27 cellular contexts compared by ENCODE assay signal in genomic region chr9:133780404-133780945, GRCh38. TPM values are rescaled to one million over a fixed set of nuclear protein-coding genes. Genes with fewer than 3 reads are reported as not detected.
"Had no signal": no experiment of that assay in that cellular context is flagged by ENCODE, and none has a peak within 500 bp of the region (broad histone marks: within the 10 kb centered on the region; RNA-seq: fewer than 3 reads in every experiment).

No MANE protein-coding gene starts in this region.

- H3K27ac ChIP-seq: esophagus muscularis mucosa, foreskin keratinocyte, heart right ventricle, parathyroid adenoma, psoas muscle, testis, transverse colon, VCaP had no signal

- H3K4me3 ChIP-seq: esophagus muscularis mucosa, heart right ventricle, psoas muscle, testis, transverse colon had no signal

- H3K9me3 Mint-ChIP-seq: activated naive CD8-positive, alpha-beta T cell treated with anti-CD3 and anti-CD28 coated beads, Interleukin-2, amount 10 ng/mL, durations not matched to agents 7 days and 5 days; activated T-cell treated with anti-CD3 and anti-CD28 coated beads, Interleukin-2, amount 50 U/mL, for 24 hours; dendritic cell treated with granulocyte-macrophage colony-stimulating factor and Interleukin-4, amounts not matched to agents 40 ng/mL and 50 ng/mL, for 4 days; T-helper 1 cell treated with Interleukin-12 subunit alpha and Interleukin-12 subunit beta and Interleukin-4 antibody, amounts not matched to agents 30 μg/mL and 1 μg/mL, for 36 hours had no signal

- H3K9ac ChIP-seq: parathyroid adenoma had no signal

- H2AFZ ChIP-seq: parathyroid adenoma had no signal

- H3K36me3 ChIP-seq: transverse colon had no signal

- H3K27ac Mint-ChIP-seq: activated naive CD4-positive, alpha-beta T cell treated with anti-CD3 and anti-CD28 coated beads, Interleukin-2, amount 10 ng/mL, durations not matched to agents 7 days and 5 days; activated naive CD8-positive, alpha-beta T cell treated with anti-CD3 and anti-CD28 coated beads, Interleukin-2, amount 10 ng/mL, durations not matched to agents 7 days and 5 days; activated T-cell treated with anti-CD3 and anti-CD28 coated beads, Interleukin-2, amount 50 U/mL, for 24 hours; dendritic cell treated with granulocyte-macrophage colony-stimulating factor and Interleukin-4, amounts not matched to agents 40 ng/mL and 50 ng/mL, for 4 days; T-helper 1 cell treated with Interleukin-12 subunit alpha and Interleukin-12 subunit beta and Interleukin-4 antibody, amounts not matched to agents 30 μg/mL and 1 μg/mL, for 36 hours had no signal

- DNase-seq: activated CD4-positive, alpha-beta T cell treated with anti-CD3 and anti-CD28 coated beads for 4 hours; activated CD4-positive, alpha-beta T cell treated with anti-CD3 and anti-CD28 coated beads, Interleukin-2, amount 50 U/mL, for 4 hours; activated CD8-positive, alpha-beta memory T cell treated with anti-CD3 and anti-CD28 coated beads, Interleukin-2, amount 50 U/mL, for 48 hours; activated gamma-delta T cell; activated naive CD4-positive, alpha-beta T cell treated with anti-CD3 and anti-CD28 coated beads, Interleukin-2, amount 10 ng/mL, durations not matched to agents 7 days and 5 days; activated naive CD8-positive, alpha-beta T cell treated with anti-CD3 and anti-CD28 coated beads, Interleukin-2, amount 10 ng/mL, durations not matched to agents 7 days and 5 days; activated T-cell treated with anti-CD3 and anti-CD28 coated beads, Interleukin-2, amount 50 U/mL, for 24 hours; central memory CD4-positive, alpha-beta T cell; foreskin keratinocyte; kidney glomerular epithelial cell; mammary epithelial cell; naive B cell; occipital lobe; stimulated activated CD4-positive, alpha-beta T cell treated with anti-CD3 and anti-CD28 coated beads, Interleukin-2, amount 100 ng/mL, for 48 hours; stimulated activated naive CD8-positive, alpha-beta T cell treated with anti-CD3 and anti-CD28 coated beads, Interleukin-15, Interleukin-2, amounts not matched to agents 100 U/mL and 50 U/mL, for 24 hours; SW 1271; T-helper 9 cell; testis; transverse colon had no signal

- H3K4me3 Mint-ChIP-seq: activated naive CD4-positive, alpha-beta T cell treated with anti-CD3 and anti-CD28 coated beads, Interleukin-2, amount 10 ng/mL, durations not matched to agents 7 days and 5 days; activated naive CD8-positive, alpha-beta T cell treated with anti-CD3 and anti-CD28 coated beads, Interleukin-2, amount 10 ng/mL, durations not matched to agents 7 days and 5 days; activated T-cell treated with anti-CD3 and anti-CD28 coated beads, Interleukin-2, amount 50 U/mL, for 24 hours; dendritic cell treated with granulocyte-macrophage colony-stimulating factor and Interleukin-4, amounts not matched to agents 40 ng/mL and 50 ng/mL, for 4 days; T-helper 1 cell treated with Interleukin-12 subunit alpha and Interleukin-12 subunit beta and Interleukin-4 antibody, amounts not matched to agents 30 μg/mL and 1 μg/mL, for 36 hours had no signal

- H3K27me3 ChIP-seq: esophagus muscularis mucosa, foreskin keratinocyte, heart right ventricle, testis, transverse colon had no signal

- H3K36me3 Mint-ChIP-seq: activated naive CD4-positive, alpha-beta T cell treated with anti-CD3 and anti-CD28 coated beads, Interleukin-2, amount 10 ng/mL, durations not matched to agents 7 days and 5 days; activated naive CD8-positive, alpha-beta T cell treated with anti-CD3 and anti-CD28 coated beads, Interleukin-2, amount 10 ng/mL, durations not matched to agents 7 days and 5 days had no signal

- ATAC-seq: foreskin keratinocyte; heart right ventricle; psoas muscle; stimulated activated naive CD8-positive, alpha-beta T cell treated with anti-CD3 and anti-CD28 coated beads, Interleukin-15, Interleukin-2, amounts not matched to agents 100 U/mL and 50 U/mL, for 24 hours had no signal

- H3K4me1 Mint-ChIP-seq: activated naive CD8-positive, alpha-beta T cell treated with anti-CD3 and anti-CD28 coated beads, Interleukin-2, amount 10 ng/mL, durations not matched to agents 7 days and 5 days had no signal

- H3K27me3 Mint-ChIP-seq: activated naive CD4-positive, alpha-beta T cell treated with anti-CD3 and anti-CD28 coated beads, Interleukin-2, amount 10 ng/mL, durations not matched to agents 7 days and 5 days; activated naive CD8-positive, alpha-beta T cell treated with anti-CD3 and anti-CD28 coated beads, Interleukin-2, amount 10 ng/mL, durations not matched to agents 7 days and 5 days; activated T-cell treated with anti-CD3 and anti-CD28 coated beads, Interleukin-2, amount 50 U/mL, for 24 hours; dendritic cell treated with granulocyte-macrophage colony-stimulating factor and Interleukin-4, amounts not matched to agents 40 ng/mL and 50 ng/mL, for 4 days; naive B cell had no signal

- H3K4me1 ChIP-seq: foreskin keratinocyte, parathyroid adenoma, psoas muscle, transverse colon had no signal

- H3K9me3 ChIP-seq: esophagus muscularis mucosa, heart right ventricle, psoas muscle, testis, transverse colon had no signal

RNA-seq across cellular contexts. Expression of gene SARDH, which starts 42.3 kb away (rescaled TPM):
- total RNA-seq: foreskin keratinocyte had no signal
- polyA plus RNA-seq: neural cell had no signal
